In the genomic region with DNA sequence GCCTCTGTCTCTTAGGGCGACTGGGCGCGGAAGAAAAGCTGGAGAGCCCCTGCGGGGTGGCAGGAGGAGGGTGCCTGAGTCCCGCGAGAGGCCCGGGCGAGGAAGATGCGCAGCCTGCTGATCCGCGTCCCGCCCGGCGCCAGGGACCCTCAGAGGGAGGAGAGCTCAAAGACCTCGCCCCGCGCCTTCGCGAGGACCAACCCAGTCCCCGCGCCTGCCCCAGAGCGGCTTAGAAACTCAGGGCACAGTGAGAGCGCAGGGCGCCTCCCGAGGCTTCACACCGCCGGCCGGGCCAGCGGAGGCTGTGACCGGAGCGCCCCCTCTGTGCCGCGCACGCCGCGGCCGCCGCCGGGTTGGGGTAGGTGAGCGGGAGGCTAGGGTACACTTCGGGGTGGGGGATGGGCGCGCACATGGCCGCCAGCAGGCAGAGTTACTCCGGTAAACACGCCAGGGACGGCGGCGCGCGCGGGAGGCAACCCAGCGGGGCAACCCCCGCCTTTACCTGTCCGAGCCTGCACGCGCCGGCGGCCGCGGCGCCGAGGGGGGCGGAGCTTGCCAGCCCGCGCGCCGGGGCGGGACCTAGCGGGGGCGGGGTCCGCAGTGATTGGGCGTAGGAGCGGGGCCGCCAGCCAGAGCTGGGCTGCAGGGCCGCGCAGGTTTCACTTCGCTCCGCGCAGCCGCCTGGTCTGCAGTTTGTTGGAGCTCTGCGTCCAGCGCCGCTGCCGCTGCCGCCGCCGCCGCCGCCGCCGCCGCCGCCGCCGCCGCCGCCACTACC, we compare ENCODE assay signal across 8 cellular contexts. TPM values are rescaled to one million over a fixed set of nuclear protein-coding genes. Genes with fewer than 3 reads are reported as not detected.
A peak's percentile ranks its signal among the peaks of the same experiment; 100 is the strongest.
DNase-seq lines count a peak whose midpoint lies in the region; ATAC-seq and TF ChIP-seq lines count a peak whose summit lies in the region.

A gene with protein sequence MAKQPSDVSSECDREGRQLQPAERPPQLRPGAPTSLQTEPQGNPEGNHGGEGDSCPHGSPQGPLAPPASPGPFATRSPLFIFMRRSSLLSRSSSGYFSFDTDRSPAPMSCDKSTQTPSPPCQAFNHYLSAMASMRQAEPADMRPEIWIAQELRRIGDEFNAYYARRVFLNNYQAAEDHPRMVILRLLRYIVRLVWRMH (plus strand): TSS at position 662 of the 775 bp plus-strand sequence. CDS start 2,832 bp downstream, outside the sequence.

- TF ChIP-seq CTCF in PC-9 (conservative IDR thresholded peaks at IDR 0.05) = peak; percentile 59; the same call in 1 of the 2 replicates

- peaks cover 17% of the 10 kb centered on the region for H3K36me3 ChIP-seq in PC-9 (ENCODE audit: low read depth)

- CTCF ChIA-PET in PC-9 (lab: Charles Lee) = interaction anchor here (0.7 to 1.1 kb wide), 3 partner anchors 27 to 399 kb away, joined by 3 read pairs; no protein-coding TSS in a partner anchor

- H3K27me3 ChIP-seq in PC-9 (ENCODE audit: insufficient read depth, low read depth) = no peaks in the 10 kb centered on the region

- H2AFZ ChIP-seq in PC-9 = peak within 1 kb of the TSS; percentile 97

- H3K4me3 ChIP-seq in PC-9 = peak within 1 kb of the TSS; percentile 92

- in situ Hi-C loops in KBM-7 (cut with MboI; ENCODE audit: low pct_unique_long_range_greater_than_20kb, low sequenced_read_pairs) = no loop called here

- BruUV-seq in PC-9 (replicated peaks; lab: Mats Ljungman, UMichigan) = no TSS peak

- H3K9me3 ChIP-seq in PC-9 (ENCODE audit: insufficient read depth, low read depth) = no peaks in the 10 kb centered on the region

- DNase-seq in DMS53 (lab: John Stamatoyannopoulos, UW) = peak; percentile 99
- DNase-seq in KBM-7 = peak; percentile 92
- peak; percentile 81 to 98 for DNase-seq in PC-9
- DNase-seq in activated T-cell treated with anti-CD3 and anti-CD28 coated beads for 48 hours (ENCODE audit: low read depth) = peak; percentile 96
- peak; percentile 91 for DNase-seq in myocyte (ENCODE audit: low read depth)
- DNase-seq in stimulated activated CD8-positive, alpha-beta memory T cell treated with anti-CD3 and anti-CD28 coated beads, Interleukin-7, amount 100 ng/mL, for 4 hours (ENCODE audit: low read depth in 2 of 2) = peak; percentile 81 to 89

- POLR2A ChIA-PET in PC-9 (lab: Charles Lee; ENCODE audit: unreplicated experiment) = interaction anchor here (0.5 to 1.3 kb wide), 3 partner anchors 45 to 365 kb away, joined by 3 to 4 read pairs (median 3); no protein-coding TSS in a partner anchor

- H4K20me1 ChIP-seq in PC-9 (ENCODE audit: insufficient read depth) = peaks cover 16% of the 10 kb centered on the region; the same call in 1 of the 2 replicates

- peaks cover 32% of the 10 kb centered on the region; the same call in 1 of the 2 replicates for H3F3A ChIP-seq in PC-9 (ENCODE audit: insufficient read depth, low read depth)

- no peaks in the 10 kb centered on the region for H3K9me2 ChIP-seq in PC-9 (ENCODE audit: insufficient read depth)

- peak; percentile 46 for ATAC-seq in GM21619 (IDR thresholded peaks at IDR 0.05; ENCODE audit: unreplicated experiment)
- ATAC-seq in esophagus mucosa = peak; percentile 87

- H3K27ac ChIP-seq in PC-9 = peak within 1 kb of the TSS; percentile 87

- peaks cover 13% of the 10 kb centered on the region for H3K4me1 ChIP-seq in PC-9 (replicated peaks; ENCODE audit: insufficient read depth)

- intact Hi-C loops in PC-9 (cut with micrococcal nuclease; ENCODE audit: unreplicated experiment) = loop anchor here (1.0 to 5.0 kb wide), 4 partner anchors 92 to 587 kb away; no protein-coding TSS in a partner anchor

- peaks cover 42% of the 10 kb centered on the region for H3K79me2 ChIP-seq in PC-9 (ENCODE audit: low read depth)

- H3K4me2 ChIP-seq in PC-9 = peak within 1 kb of the TSS; percentile 100

RNA-seq across cellular contexts. Expression of the gene that starts here (rescaled TPM):
- total RNA-seq in PC-9 (2021) (12.4 and 17.0 TPM in 2 replicates), esophagus mucosa (16.6 TPM), myocyte (23.5 and 36.2 TPM in 2 replicates)
- 23.2 TPM for polyA plus RNA-seq in myocyte (2012)

Comparison
In these comparisons a context has a peak if more than half of its experiments do, and no peak if none do; other contexts are left out.
1. Peak in every context shown above with its lines: DNase-seq, ATAC-seq, H3K4me3 ChIP-seq and H3K27ac ChIP-seq.